27 cellular contexts compared by ENCODE assay signal in the genomic region with DNA sequence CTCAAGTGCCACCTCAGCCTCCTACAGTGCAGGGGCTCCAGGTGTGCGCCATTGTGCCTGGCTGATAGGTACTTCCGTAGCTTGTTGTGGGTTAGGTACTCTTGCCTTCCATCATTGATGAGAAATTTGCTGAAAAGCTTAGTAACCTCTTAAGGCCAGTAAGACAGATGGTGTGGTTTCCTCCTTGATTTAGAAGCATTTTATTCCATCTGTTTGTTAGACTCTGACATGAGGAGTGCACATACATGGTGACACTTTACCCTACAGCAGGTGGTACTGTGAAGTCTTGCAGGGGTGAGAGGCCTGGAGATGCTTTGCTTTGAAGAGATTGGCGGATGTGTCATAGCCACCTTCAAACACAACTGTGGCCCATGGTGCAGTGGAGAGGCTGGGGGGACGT. TPM values are rescaled to one million over a fixed set of nuclear protein-coding genes. Genes with fewer than 3 reads are reported as not detected.
"Had no signal": no experiment of that assay in that cellular context is flagged by ENCODE, and none has a peak within 500 bp of the region (broad histone marks: within the 10 kb centered on the region; RNA-seq: fewer than 3 reads in every experiment).

No MANE protein-coding gene starts in this region.

- DNase-seq: activated CD4-positive, alpha-beta T cell treated with anti-CD3 and anti-CD28 coated beads for 48 hours; activated CD4-positive, alpha-beta T cell treated with anti-CD3 and anti-CD28 coated beads, Interleukin-2, amount 50 U/mL, for 48 hours; activated CD8-positive, alpha-beta memory T cell treated with anti-CD3 and anti-CD28 coated beads for 24 hours; activated effector memory CD4-positive, alpha-beta T cell treated with anti-CD3 and anti-CD28 coated beads, Interleukin-2, amount 50 U/mL, for 16 hours; activated naive CD4-positive, alpha-beta T cell treated with anti-CD3 and anti-CD28 coated beads for 36 hours; activated T-cell treated with anti-CD3 and anti-CD28 coated beads, Interleukin-2, amount 50 U/mL, for 1 hour; amniotic stem cell; brain microvascular endothelial cell; left cardiac atrium; left ventricle myocardium superior; stimulated activated naive CD4-positive, alpha-beta T cell; tibial artery; upper lobe of right lung had no signal

- ATAC-seq: gastroesophageal sphincter, left cardiac atrium, left ventricle myocardium superior, right cardiac atrium, upper lobe of right lung had no signal

RNA-seq across cellular contexts. Expression of a gene that starts 52.0 kb away (rescaled TPM):
- total RNA-seq: activated naive CD4-positive, alpha-beta T cell treated with anti-CD3 and anti-CD28 coated beads for 36 hours; activated T-helper 1 cell treated with anti-CD3 and anti-CD28 coated beads, Interleukin-12 subunit alpha, Interleukin-12 subunit beta, Interleukin-2, Interleukin-4 antibody, amounts not matched to agents 30 ng/mL and 10 ng/mL and 1 ng/mL, durations not matched to agents 14 hours and 24 hours and 36 hours; cardiac septum; endothelial cell of umbilical vein; fibroblast of lung; fibroblast of villous mesenchyme; gastroesophageal sphincter; hepatocyte; left cardiac atrium; left ventricle myocardium superior; lung microvascular endothelial cell; mesenteric fat pad; mucosa of gallbladder; osteoblast; right cardiac atrium; spleen; suprapubic skin; upper lobe of right lung had no signal
